ENCODE assay signal across 22 cellular contexts in genomic region chr1:205972081-205972480, GRCh38. TPM values are rescaled to one million over a fixed set of nuclear protein-coding genes. Genes with fewer than 3 reads are reported as not detected.
A peak's percentile ranks its signal among the peaks of the same experiment; 100 is the strongest.
DNase-seq lines count a peak whose midpoint lies in the region; ATAC-seq, FAIRE-seq and TF ChIP-seq lines count a peak whose summit lies in the region.
"Had no signal": no experiment of that assay in that cellular context is flagged by ENCODE, and none has a peak within 500 bp of the region (broad histone marks: within the 10 kb centered on the region; RNA-seq: fewer than 3 reads in every experiment).

No MANE protein-coding gene starts in this region.

- no peak overlapping the region for H3K9ac ChIP-seq in GM12878 (ENCODE audit: control insufficient read depth, insufficient read depth, low read length)

- no peak for TF ChIP-seq RAD21 in GM12878 (IDR thresholded peaks at IDR 0.05; ENCODE audit: insufficient read depth, low read depth, low read length)

- no peak overlapping the region for H3K27ac Mint-ChIP-seq in activated CD8-positive, alpha-beta memory T cell treated with anti-CD3 and anti-CD28 coated beads, Interleukin-2, amount 10 ng/mL, durations not matched to agents 7 days and 5 days
- H3K27ac Mint-ChIP-seq in stimulated activated effector memory CD8-positive, alpha-beta T cell treated with anti-CD3 and anti-CD28 coated beads, Interleukin-12 subunit alpha, Interleukin-12 subunit beta, amount 100 ng/mL, for 72 hours, result no peak overlapping the region
- no peak overlapping the region for H3K27ac Mint-ChIP-seq in WTC11
- H3K27ac Mint-ChIP-seq: CD4-positive, alpha-beta T cell; IgD-negative memory B cell had no signal

- 23% methylated on average over 4 of the region's 4 CpGs for WGBS in GM12878 (ENCODE audit: insufficient coverage, insufficient replicate concordance, low lambda C conversion rate, missing lambda C conversion rate)

- no peak for FAIRE-seq in GM12878 (lab: Jason Lieb, UNC)
- FAIRE-seq: A204.1, GM12891 had no signal

- RAD21 ChIA-PET in GM12878 (lab: Charles Lee; ENCODE audit: unreplicated experiment), result interaction anchor here (1.0 to 2.4 kb wide), 2 partner anchors 53 to 54 kb away, joined by 3 to 6 read pairs; no protein-coding TSS in a partner anchor

- H3K4me2 ChIP-seq in GM12878 (ENCODE audit: control insufficient read depth, insufficient read depth) (no peak overlapping the region), OCI-LY7 (ENCODE audit: low read length) (no peak overlapping the region)

- no peak for DNase-seq in activated CD8-positive, alpha-beta memory T cell treated with anti-CD3 and anti-CD28 coated beads, Interleukin-2, amount 10 ng/mL, durations not matched to agents 7 days and 5 days
- no peak for DNase-seq in activated CD8-positive, alpha-beta memory T cell treated with anti-CD3 and anti-CD28 coated beads, Interleukin-2, amount 50 U/mL, for 48 hours
- DNase-seq in ELR (ENCODE audit: low read depth) (peak; percentile 61), GM12878 (ENCODE audit: low read depth, low spot score) (no peak), WTC11 (ENCODE audit: low spot score) (no peak), OCI-LY7 (ENCODE audit: low spot score) (no peak)
- DNase-seq in stimulated activated effector memory CD8-positive, alpha-beta T cell treated with anti-CD3 and anti-CD28 coated beads, Interleukin-12 subunit alpha, Interleukin-12 subunit beta, amount 100 ng/mL, for 72 hours (ENCODE audit: low spot score in 2 of 2), result no peak
- DNase-seq: Caco-2; CD4-positive, alpha-beta T cell; GOT3; Kasumi-1; MM.1S; NCI-H1092; NCI-H1694 treated with DMSO at 0.1 percent for 48 hours; NCI-H510A treated with DMSO at 0.1 percent for 48 hours; Peyer's patch; Right ventricle myocardium superior had no signal

- TF ChIP-seq EP300 in GM12878 (IDR thresholded peaks at IDR 0.05; ENCODE audit: borderline replicate concordance in 1 of 2, control insufficient read depth in 1 of 2, low read depth in 2 of 2, low read length in 2 of 2), result no peak

- SMC1A ChIA-PET in GM12878 (lab: Charles Lee; ENCODE audit: uncharacterized antibody, unreplicated experiment), result interaction anchor here (1.2 to 2.7 kb wide), 4 partner anchors 131 to 313 kb away, joined by 3 to 11 read pairs (median 5); no protein-coding TSS in a partner anchor

- H3K4me1 ChIP-seq in GM12878 (ENCODE audit: control insufficient read depth, insufficient read depth, low read length), result no peaks in the 10 kb centered on the region
- no peaks in the 10 kb centered on the region for H3K4me1 ChIP-seq in OCI-LY7 (ENCODE audit: insufficient read depth, low read length, poor library complexity, severe bottlenecking)
- H3K4me1 ChIP-seq: Peyer's patch had no signal

- H3K9me3 Mint-ChIP-seq in activated CD8-positive, alpha-beta memory T cell treated with anti-CD3 and anti-CD28 coated beads, Interleukin-2, amount 10 ng/mL, durations not matched to agents 7 days and 5 days (ENCODE audit: low read depth), result peaks cover 19% of the 10 kb centered on the region
- H3K9me3 Mint-ChIP-seq in stimulated activated effector memory CD8-positive, alpha-beta T cell treated with anti-CD3 and anti-CD28 coated beads, Interleukin-12 subunit alpha, Interleukin-12 subunit beta, amount 100 ng/mL, for 72 hours, result no peaks in the 10 kb centered on the region
- peaks cover 23% of the 10 kb centered on the region for H3K9me3 Mint-ChIP-seq in WTC11
- H3K9me3 Mint-ChIP-seq: CD4-positive, alpha-beta T cell; IgD-negative memory B cell had no signal

- H3K36me3 ChIP-seq in GM12878 (ENCODE audit: control insufficient read depth in 2 of 2, insufficient read depth in 2 of 2, low read length in 1 of 2) (no peaks in the 10 kb centered on the region), OCI-LY7 (ENCODE audit: insufficient read depth, low read length) (no peaks in the 10 kb centered on the region)
- H3K36me3 ChIP-seq: BE2C, Peyer's patch had no signal

- no peaks in the 10 kb centered on the region; a peak in 1 of 4 replicates for H3K27me3 ChIP-seq in GM12878 (replicated peaks in 1 of 2; ENCODE audit: control insufficient read depth in 2 of 2, insufficient read depth in 2 of 2, low read length in 1 of 2)
- H3K27me3 ChIP-seq: BE2C, Peyer's patch had no signal

- no peak overlapping the region for H3K27ac ChIP-seq in GM12878 (ENCODE audit: control insufficient read depth, insufficient read depth)
- H3K27ac ChIP-seq in OCI-LY7 (ENCODE audit: low read depth, low read length, poor library complexity, severe bottlenecking), result no peak overlapping the region
- H3K27ac ChIP-seq: Peyer's patch had no signal

- H3K36me3 Mint-ChIP-seq in activated CD8-positive, alpha-beta memory T cell treated with anti-CD3 and anti-CD28 coated beads, Interleukin-2, amount 10 ng/mL, durations not matched to agents 7 days and 5 days, result no peaks in the 10 kb centered on the region
- no peaks in the 10 kb centered on the region for H3K36me3 Mint-ChIP-seq in stimulated activated effector memory CD8-positive, alpha-beta T cell treated with anti-CD3 and anti-CD28 coated beads, Interleukin-12 subunit alpha, Interleukin-12 subunit beta, amount 100 ng/mL, for 72 hours
- H3K36me3 Mint-ChIP-seq in WTC11, result peaks cover 2% of the 10 kb centered on the region; the same call in 1 of the 2 replicates
- H3K36me3 Mint-ChIP-seq: IgD-negative memory B cell had no signal

- TF ChIP-seq POLR2A in GM12878 (IDR thresholded peaks at IDR 0.05; ENCODE audit: low read depth, low read length), result no peak

- CTCF ChIA-PET in activated CD8-positive, alpha-beta memory T cell treated with anti-CD3 and anti-CD28 coated beads, Interleukin-2, amount 10 ng/mL, durations not matched to agents 7 days and 5 days (lab: Charles Lee), result interaction anchor here (1.2 to 2.2 kb wide), 3 partner anchors 11 to 313 kb away, joined by 3 to 11 read pairs (median 10); no protein-coding TSS in a partner anchor
- CTCF ChIA-PET in GM12878 (lab: Yijun Ruan, JAX) (interaction anchor here (0.9 to 3.0 kb wide), 8 partner anchors 13 to 313 kb away, joined by 3 to 13 read pairs (median 6); no protein-coding TSS in a partner anchor), WTC11 (lab: Charles Lee) (interaction anchor here (0.5 to 0.6 kb wide), 2 partner anchors 12 to 53 kb away, joined by 3 read pairs; no protein-coding TSS in a partner anchor), OCI-LY7 (lab: Charles Lee; ENCODE audit: unreplicated experiment) (no interaction called here)

- H4K20me1 ChIP-seq in GM12878 (ENCODE audit: control insufficient read depth, insufficient read depth) (no peaks in the 10 kb centered on the region), OCI-LY7 (ENCODE audit: insufficient read depth, low read length) (no peaks in the 10 kb centered on the region)

- H2AFZ ChIP-seq in GM12878 (ENCODE audit: control insufficient read depth, low read depth, low read length) (no peak overlapping the region), OCI-LY7 (ENCODE audit: low read length) (no peak overlapping the region)

- intact Hi-C loops in GM12878 (cut with micrococcal nuclease; ENCODE audit: unreplicated experiment), result no loop called here
- intact Hi-C loops in OCI-LY7 (cut with micrococcal nuclease; ENCODE audit: unreplicated experiment), result no loop called here

- in situ Hi-C loops in GM12878 (cut with MboI), result no loop called here

- H3K9me3 ChIP-seq in GM12878 (replicated peaks; ENCODE audit: control insufficient read depth, insufficient read depth, low read length) (no peaks in the 10 kb centered on the region), OCI-LY7 (ENCODE audit: low read length) (no peaks in the 10 kb centered on the region)
- H3K9me3 ChIP-seq: BE2C, Caco-2, Peyer's patch had no signal

- peak; percentile 59 for ATAC-seq in activated CD8-positive, alpha-beta memory T cell treated with anti-CD3 and anti-CD28 coated beads, Interleukin-2, amount 10 ng/mL, durations not matched to agents 7 days and 5 days
- ATAC-seq in GM12878, result peak; percentile 30; the same call in 1 of the 3 replicates
- peak; percentile 43 for ATAC-seq in stimulated activated effector memory CD8-positive, alpha-beta T cell treated with anti-CD3 and anti-CD28 coated beads, Interleukin-12 subunit alpha, Interleukin-12 subunit beta, amount 100 ng/mL, for 72 hours
- ATAC-seq in WTC11, result no peak
- ATAC-seq: HCT116 had no signal

- BruUV-seq in GM12878 (replicated peaks; lab: Mats Ljungman, UMichigan) (no TSS peak), OCI-LY7 (replicated peaks; lab: Mats Ljungman, UMichigan) (no TSS peak)

- H3K4me3 Mint-ChIP-seq in activated CD8-positive, alpha-beta memory T cell treated with anti-CD3 and anti-CD28 coated beads, Interleukin-2, amount 10 ng/mL, durations not matched to agents 7 days and 5 days, result no peak overlapping the region
- no peak overlapping the region for H3K4me3 Mint-ChIP-seq in stimulated activated effector memory CD8-positive, alpha-beta T cell treated with anti-CD3 and anti-CD28 coated beads, Interleukin-12 subunit alpha, Interleukin-12 subunit beta, amount 100 ng/mL, for 72 hours
- no peak overlapping the region for H3K4me3 Mint-ChIP-seq in WTC11
- H3K4me3 Mint-ChIP-seq: CD4-positive, alpha-beta T cell; IgD-negative memory B cell had no signal

- no peaks in the 10 kb centered on the region for H3K9me2 ChIP-seq in OCI-LY7 (ENCODE audit: insufficient read depth, low read length)

- no peaks in the 10 kb centered on the region for H3K4me1 Mint-ChIP-seq in activated CD8-positive, alpha-beta memory T cell treated with anti-CD3 and anti-CD28 coated beads, Interleukin-2, amount 10 ng/mL, durations not matched to agents 7 days and 5 days
- H3K4me1 Mint-ChIP-seq in stimulated activated effector memory CD8-positive, alpha-beta T cell treated with anti-CD3 and anti-CD28 coated beads, Interleukin-12 subunit alpha, Interleukin-12 subunit beta, amount 100 ng/mL, for 72 hours, result peaks cover 29% of the 10 kb centered on the region
- H3K4me1 Mint-ChIP-seq in WTC11, result 0 out of 2 replicates have a peak, but pooled peaks cover 5% of the 10 kb centered on the region

- no peaks in the 10 kb centered on the region for H3K27me3 Mint-ChIP-seq in activated CD8-positive, alpha-beta memory T cell treated with anti-CD3 and anti-CD28 coated beads, Interleukin-2, amount 10 ng/mL, durations not matched to agents 7 days and 5 days
- H3K27me3 Mint-ChIP-seq in WTC11 (ENCODE audit: low read depth), result peaks cover 3% of the 10 kb centered on the region; the same call in 1 of the 2 replicates
- H3K27me3 Mint-ChIP-seq: CD4-positive, alpha-beta T cell; IgD-negative memory B cell had no signal

- POLR2A ChIA-PET in GM12878 (lab: Charles Lee) (no interaction called here), WTC11 (lab: Charles Lee) (no interaction called here), OCI-LY7 (lab: Charles Lee) (interaction anchor here (0.9 kb wide), 1 partner anchor 77 kb away, joined by 4 read pairs; no protein-coding TSS in a partner anchor)

- H3K79me2 ChIP-seq in GM12878 (ENCODE audit: control insufficient read depth, insufficient read depth, low read length) (no peaks in the 10 kb centered on the region), OCI-LY7 (ENCODE audit: insufficient read depth, low read depth, low read length) (no peaks in the 10 kb centered on the region)

- TF ChIP-seq CTCF in GM12878 (IDR thresholded peaks at IDR 0.05 in 2 of 3, conservative IDR thresholded peaks at IDR 0.05 in 1 of 3; ENCODE audit: control insufficient read depth in 2 of 3, extremely low read depth in 1 of 3, insufficient read depth in 1 of 3, low read depth in 3 of 3, low read length in 3 of 3) (no peak), WTC11 (IDR thresholded peaks at IDR 0.05) (no peak), OCI-LY7 (conservative IDR thresholded peaks at IDR 0.05; ENCODE audit: low read length) (no peak)

- H3K4me3 ChIP-seq in GM12878 (no peak overlapping the region), OCI-LY7 (ENCODE audit: low read depth, low read length, poor library complexity, severe bottlenecking) (no peak overlapping the region)
- H3K4me3 ChIP-seq: Peyer's patch had no signal

RNA-seq across cellular contexts. Expression of gene SLC26A9, which starts 28.8 kb away (rescaled TPM):
- not detected for total RNA-seq in activated CD8-positive, alpha-beta memory T cell treated with anti-CD3 and anti-CD28 coated beads, Interleukin-2, amount 10 ng/mL, durations not matched to agents 7 days and 5 days
- not detected in 2 replicates for total RNA-seq in GM12878 (2013; cell fraction: nucleolus; rRNA removed)
- total RNA-seq in GM12878 (2014; rRNA removed), result 0.11 and 0.17 TPM in 2 replicates
- total RNA-seq in GM12878 (2014; rRNA removed; fragmentation: Illumina TruSeq; extraction: Trizol), result 0.18 TPM in 2 replicates
- total RNA-seq in GM12878 (2021), result 0.11 and 0.15 TPM in 2 replicates
- polyA plus RNA-seq in GM12878 (2011; ENCODE audit: low read depth), result not detected
- 0.20 and 0.33 TPM in 2 replicates for polyA plus RNA-seq in GM12878 (2011; rRNA removed)
- 0.33 and 0.39 TPM in 2 replicates for polyA plus RNA-seq in GM12878 (2011; cell fraction: cytosol; rRNA removed)
- 0.32 and 0.45 TPM in 2 replicates for polyA plus RNA-seq in GM12878 (2011; cell fraction: nucleus; rRNA removed)
- 0.06 and 0.07 TPM in 2 replicates for polyA plus RNA-seq in GM12878 (2012)
- 0.22 and 0.32 TPM in 2 replicates for polyA plus RNA-seq in GM12878 (2014; fragmentation: Illumina TruSeq; extraction: Trizol)
- under 1 TPM; 0.11 to 0.15 TPM for polyA plus RNA-seq in GM12878 (2014; fragmentation: Nextera tagmentation; extraction: Ambion mirVana)
- polyA plus RNA-seq in GM12878 (2014; rRNA removed), result 0.08 and 0.40 TPM in 2 replicates
- under 1 TPM; 0.09 to 0.23 TPM for polyA plus RNA-seq in GM12878 (2016; fragmentation: Nextera tagmentation; extraction: Ambion mirVana)
- 0.10 and 0.15 TPM in 2 replicates for polyA minus RNA-seq in GM12878 (2011; rRNA and poly(A)+ RNA removed)
- polyA minus RNA-seq in GM12878 (2011; cell fraction: cytosol; rRNA and poly(A)+ RNA removed), result not detected in 2 replicates
- 0.12 and 0.19 TPM in 2 replicates for polyA minus RNA-seq in GM12878 (2011; cell fraction: nucleus; rRNA and poly(A)+ RNA removed)
- 0.05 to 0.15 TPM in 2 of 3 replicates, not detected in the other for total RNA-seq in WTC11 (2021)
- not detected in 2 replicates for total RNA-seq in OCI-LY7 (2014; rRNA removed; shearing (Covaris generic))
- not detected in 2 replicates for total RNA-seq in OCI-LY7 (2022)
- total RNA-seq: Caco-2; CD4-positive, alpha-beta T cell; Peyer's patch had no signal
- polyA plus RNA-seq: IgD-negative memory B cell had no signal

RNA-seq across cellular contexts. Expression of gene RAB7B, which starts 31.1 kb away (rescaled TPM):
- not detected for total RNA-seq in activated CD8-positive, alpha-beta memory T cell treated with anti-CD3 and anti-CD28 coated beads, Interleukin-2, amount 10 ng/mL, durations not matched to agents 7 days and 5 days
- not detected in 2 replicates for total RNA-seq in GM12878 (2013; cell fraction: nucleolus; rRNA removed)
- not detected in 2 replicates for total RNA-seq in GM12878 (2014; rRNA removed)
- total RNA-seq in GM12878 (2014; rRNA removed; fragmentation: Illumina TruSeq; extraction: Trizol), result not detected in 2 replicates
- not detected in 2 replicates for total RNA-seq in GM12878 (2021)
- not detected for polyA plus RNA-seq in GM12878 (2011; ENCODE audit: low read depth)
- polyA plus RNA-seq in GM12878 (2011; rRNA removed), result not detected in 2 replicates
- polyA plus RNA-seq in GM12878 (2011; cell fraction: cytosol; rRNA removed), result not detected in 2 replicates
- not detected in 2 replicates for polyA plus RNA-seq in GM12878 (2011; cell fraction: nucleus; rRNA removed)
- polyA plus RNA-seq in GM12878 (2012), result not detected in 2 replicates
- polyA plus RNA-seq in GM12878 (2014; fragmentation: Illumina TruSeq; extraction: Trizol), result not detected in 2 replicates
- polyA plus RNA-seq in GM12878 (2014; fragmentation: Nextera tagmentation; extraction: Ambion mirVana), result not detected
- polyA plus RNA-seq in GM12878 (2014; rRNA removed), result 0.05 TPM in 1 of 2 replicates, not detected in the other
- under 1 TPM in 1 of 2 experiments, not detected in 1; 0.09 TPM for polyA plus RNA-seq in GM12878 (2016; fragmentation: Nextera tagmentation; extraction: Ambion mirVana)
- polyA minus RNA-seq in GM12878 (2011; rRNA and poly(A)+ RNA removed), result not detected in 2 replicates
- polyA minus RNA-seq in GM12878 (2011; cell fraction: cytosol; rRNA and poly(A)+ RNA removed), result not detected in 2 replicates
- polyA minus RNA-seq in GM12878 (2011; cell fraction: nucleus; rRNA and poly(A)+ RNA removed), result not detected in 2 replicates
- total RNA-seq in WTC11 (2021), result not detected in 3 replicates
- total RNA-seq in OCI-LY7 (2014; rRNA removed; shearing (Covaris generic)), result not detected in 2 replicates
- total RNA-seq in OCI-LY7 (2022), result not detected in 2 replicates
- total RNA-seq: Caco-2 had no signal
- polyA plus RNA-seq: IgD-negative memory B cell had no signal

RNA-seq across cellular contexts. Expression of gene CTSE, which starts 51.6 kb away (rescaled TPM):
- not detected for total RNA-seq in activated CD8-positive, alpha-beta memory T cell treated with anti-CD3 and anti-CD28 coated beads, Interleukin-2, amount 10 ng/mL, durations not matched to agents 7 days and 5 days
- not detected in 2 replicates for total RNA-seq in GM12878 (2013; cell fraction: nucleolus; rRNA removed)
- total RNA-seq in GM12878 (2014; rRNA removed) (not detected in 2 replicates), GM12878 (2014; rRNA removed; fragmentation: Illumina TruSeq; extraction: Trizol) (not detected in 2 replicates), GM12878 (2021) (0.26 TPM in 1 of 2 replicates, not detected in the other), WTC11 (2021) (0.09 to 0.17 TPM in 2 of 3 replicates, not detected in the other), OCI-LY7 (2022) (not detected in 2 replicates)
- polyA plus RNA-seq in GM12878 (2011; ENCODE audit: low read depth), result not detected
- polyA plus RNA-seq in GM12878 (2011; rRNA removed) (not detected in 2 replicates), GM12878 (2014; fragmentation: Illumina TruSeq; extraction: Trizol) (not detected in 2 replicates), GM12878 (2014; fragmentation: Nextera tagmentation; extraction: Ambion mirVana) (not detected), GM12878 (2014; rRNA removed) (not detected in 2 replicates), GM12878 (2016; fragmentation: Nextera tagmentation; extraction: Ambion mirVana) (not detected)
- polyA plus RNA-seq in GM12878 (2011; cell fraction: cytosol; rRNA removed), result not detected in 2 replicates
- polyA plus RNA-seq in GM12878 (2011; cell fraction: nucleus; rRNA removed), result not detected in 2 replicates
- not detected in 2 replicates for polyA plus RNA-seq in GM12878 (2012)
- polyA minus RNA-seq in GM12878 (2011; rRNA and poly(A)+ RNA removed), result not detected in 2 replicates
- not detected in 2 replicates for polyA minus RNA-seq in GM12878 (2011; cell fraction: cytosol; rRNA and poly(A)+ RNA removed)
- not detected in 2 replicates for polyA minus RNA-seq in GM12878 (2011; cell fraction: nucleus; rRNA and poly(A)+ RNA removed)
- total RNA-seq in OCI-LY7 (2014; rRNA removed; shearing (Covaris generic)), result not detected in 2 replicates
- total RNA-seq: CD4-positive, alpha-beta T cell; Right ventricle myocardium superior had no signal
- polyA plus RNA-seq: IgD-negative memory B cell had no signal
